20 cellular contexts compared by ENCODE assay signal in the genomic region with DNA sequence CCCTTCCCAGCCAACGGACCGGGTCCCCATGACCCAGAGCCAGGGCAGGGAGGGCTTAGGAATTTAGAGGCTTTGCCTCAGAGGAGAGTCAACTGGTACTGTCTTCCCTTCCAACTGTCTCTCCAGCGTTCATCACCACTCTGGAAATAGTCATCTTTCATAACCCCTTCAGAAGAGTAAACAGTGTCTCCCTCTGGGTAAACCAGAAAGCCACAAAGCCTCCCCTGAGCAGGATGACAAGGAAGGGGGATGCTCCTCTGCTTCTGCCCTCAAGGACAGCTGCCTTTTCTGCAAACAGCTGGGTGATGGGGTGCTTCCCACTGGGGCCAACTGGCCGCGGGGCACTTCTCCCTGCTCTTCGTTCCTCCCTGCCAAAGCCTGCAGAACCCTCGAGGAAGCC.
DNase-seq lines count a peak whose midpoint lies in the region; FAIRE-seq and TF ChIP-seq lines count a peak whose summit lies in the region.
"Had no signal": no experiment of that assay in that cellular context is flagged by ENCODE, and none has a peak within 500 bp of the region (broad histone marks: within the 10 kb centered on the region; RNA-seq: fewer than 3 reads in every experiment).

No MANE protein-coding gene starts in this region.

- no peaks in the 10 kb centered on the region for H3K36me3 ChIP-seq in H1 (ENCODE audit: control insufficient read depth in 2 of 4, insufficient read depth in 4 of 4, low read length in 3 of 4)
- H3K36me3 ChIP-seq: pancreas, upper lobe of right lung had no signal

- POLR2A ChIA-PET in H1 (lab: Charles Lee; ENCODE audit: partially characterized antibody): interaction anchor here (1.0 to 1.2 kb wide), 2 partner anchors 8 to 10 kb away, joined by 3 read pairs; no protein-coding TSS in a partner anchor

- H3K79me2 ChIP-seq in H1 (ENCODE audit: control insufficient read depth in 1 of 2, insufficient read depth in 2 of 2, low read length in 2 of 2): peaks cover 0 to 26% of the 10 kb centered on the region in 2 experiments; a peak in 3 of 4 replicates

- H3K4me2 ChIP-seq in H1 (ENCODE audit: insufficient read depth in 1 of 2, low read depth in 2 of 2, low read length in 2 of 2): no peak overlapping the region

- no peak overlapping the region for H3K27ac ChIP-seq in H1 (ENCODE audit: low read depth, low read length)
- H3K27ac ChIP-seq in substantia nigra (ENCODE audit: low read depth, low read length, poor library complexity, severe bottlenecking): peak overlapping the region; percentile 49
- H3K27ac ChIP-seq: 22Rv1, pancreas, upper lobe of right lung had no signal

- peaks cover 7% of the 10 kb centered on the region; the same call in 1 of the 2 replicates for H3K79me1 ChIP-seq in H1 (ENCODE audit: low read depth, low read length)

- 0 out of 2 replicates have a peak, but pooled peaks cover 2% of the 10 kb centered on the region for H3K23me2 ChIP-seq in H1 (ENCODE audit: low read depth, low read length)

- no peak overlapping the region for H4K8ac ChIP-seq in H1 (ENCODE audit: extremely low read depth, insufficient read depth, low read length)

- FAIRE-seq in H1 (lab: Jason Lieb, UNC): no peak
- FAIRE-seq: bronchial epithelial cell, H54, kidney, pancreas, TTC549 had no signal

- no peak for TF ChIP-seq POLR2A in H1 (IDR thresholded peaks at IDR 0.05; ENCODE audit: control extremely low read depth in 1 of 2, low read depth in 2 of 2, low read length in 2 of 2)

- no peak overlapping the region for H2BK120ac ChIP-seq in H1 (replicated peaks; ENCODE audit: low read depth, low read length)

- H2AK5ac ChIP-seq in H1 (ENCODE audit: low read depth, low read length): no peak overlapping the region

- no peak for TF ChIP-seq RAD21 in H1 (IDR thresholded peaks at IDR 0.05 in 1 of 2, conservative IDR thresholded peaks at IDR 0.05 in 1 of 2; ENCODE audit: low read depth in 2 of 2, low read length in 2 of 2)

- peaks cover 4 to 17% (median 8%) of the 10 kb centered on the region in 4 experiments; a peak in 6 of 7 replicates for H3K4me1 ChIP-seq in H1 (replicated peaks in 1 of 4; ENCODE audit: control insufficient read depth in 3 of 4, insufficient read depth in 4 of 4, low read length in 3 of 4)

- no peak for TF ChIP-seq EP300 in H1 (IDR thresholded peaks at IDR 0.05; ENCODE audit: borderline replicate concordance in 1 of 2, low read depth in 2 of 2, low read length in 2 of 2)

- DNase-seq in DMS53 (lab: John Stamatoyannopoulos, UW) (peak; percentile 15), DMS53 treated with DMSO at 0.1 percent for 48 hours (lab: John Stamatoyannopoulos, UW; ENCODE audit: unreplicated experiment) (no peak), NCI-H2029 treated with DMSO at 0.1 percent for 48 hours (lab: John Stamatoyannopoulos, UW) (peak; percentile 63), H1 (ENCODE audit: low read depth in 1 of 2, low spot score in 2 of 2) (no peak), substantia nigra (lab: John Stamatoyannopoulos, UW) (no peak), middle frontal gyrus (ENCODE audit: extremely low spot score, low spot score) (no peak), SK-N-DZ (ENCODE audit: low spot score) (no peak), RKO (ENCODE audit: low spot score) (no peak)
- DNase-seq: activated CD4-positive, alpha-beta memory T cell treated with anti-CD3 and anti-CD28 coated beads, Interleukin-2, amount 10 ng/mL, durations not matched to agents 7 days and 5 days; CD4-positive, CD25-positive, alpha-beta regulatory T cell; effector CD8-positive, alpha-beta T cell; kidney; naive thymus-derived CD8-positive, alpha-beta T cell; pancreas; stimulated activated CD4-positive, alpha-beta T cell treated with anti-CD3 and anti-CD28 coated beads, Interleukin-4, amount 100 ng/mL, for 1 hour; upper lobe of right lung had no signal

- peaks cover 0 to 2% of the 10 kb centered on the region in 2 experiments for H4K20me1 ChIP-seq in H1 (replicated peaks in 1 of 2; ENCODE audit: control insufficient read depth in 1 of 2, insufficient read depth in 2 of 2, low read length in 2 of 2)

- H2BK15ac ChIP-seq in H1 (ENCODE audit: low read length): no peak overlapping the region; the same call in 1 of the 2 replicates

- H2AFZ ChIP-seq in H1 (ENCODE audit: low read length): no peak overlapping the region

- CTCF ChIA-PET in H1 (lab: Charles Lee; ENCODE audit: partially characterized antibody): interaction anchor here (0.6 to 1.4 kb wide), 4 partner anchors 11 to 95 kb away, joined by 3 to 7 read pairs (median 4); no protein-coding TSS in a partner anchor

- no peak overlapping the region for H3K4me3 ChIP-seq in H1 (ENCODE audit: extremely low read depth in 1 of 4, insufficient read depth in 2 of 4, low read depth in 3 of 4, low read length in 4 of 4)
- H3K4me3 ChIP-seq: pancreas, upper lobe of right lung had no signal

- H3K4ac ChIP-seq in H1 (replicated peaks; ENCODE audit: insufficient read length, low read depth, low read length): no peak overlapping the region

- no peak overlapping the region for H3K23ac ChIP-seq in H1 (ENCODE audit: insufficient read length)

- H2BK12ac ChIP-seq in H1 (ENCODE audit: low read depth, low read length): no peak overlapping the region

- H3K18ac ChIP-seq in H1 (ENCODE audit: extremely low read depth, low read length): 0 out of 2 replicates have a peak overlapping the region, but pooled peaks have one; percentile 27

- TF ChIP-seq CTCF in H1 (IDR thresholded peaks at IDR 0.05; ENCODE audit: control extremely low read depth in 1 of 3, insufficient read depth in 1 of 3, low read depth in 1 of 3, low read length in 3 of 3): no peak

- no peaks in the 10 kb centered on the region for H3K27me3 ChIP-seq in H1 (replicated peaks in 1 of 4; ENCODE audit: control insufficient read depth in 3 of 4, extremely low read depth in 1 of 4, insufficient read depth in 3 of 4, low read length in 3 of 4)
- H3K27me3 ChIP-seq: pancreas, upper lobe of right lung had no signal

- WGBS in H1 (ENCODE audit: extremely low coverage in 1 of 2, insufficient coverage in 1 of 2, insufficient read length in 1 of 2, insufficient replicate concordance in 2 of 2, low coverage in 1 of 2, low lambda C conversion rate in 2 of 2, missing lambda C conversion rate in 1 of 2), 2 experiments: 89% methylated on average over 7 of the region's 7 CpGs; no CpG with 5 or more reads in 1 of the 2 experiments

- H4K5ac ChIP-seq in H1 (ENCODE audit: insufficient read length, low read depth, low read length): no peak overlapping the region

- H2BK20ac ChIP-seq in H1 (ENCODE audit: low read length): no peak overlapping the region

- H3K14ac ChIP-seq in H1 (ENCODE audit: insufficient read length): no peak overlapping the region

- H3K56ac ChIP-seq in H1 (replicated peaks; ENCODE audit: insufficient read length, low read depth, low read length): no peak overlapping the region

- H3K9ac ChIP-seq in H1 (replicated peaks in 1 of 4; ENCODE audit: extremely low read depth in 1 of 4, low read depth in 3 of 4, low read length in 3 of 4): no peak overlapping the region

- no peak overlapping the region for H4K91ac ChIP-seq in H1 (replicated peaks; ENCODE audit: insufficient read length, low read length)

- no peak overlapping the region for H2BK5ac ChIP-seq in H1 (ENCODE audit: low read depth, low read length)

- no peaks in the 10 kb centered on the region for H3K9me3 ChIP-seq in H1 (ENCODE audit: insufficient read depth in 2 of 2, low read depth in 1 of 2, low read length in 1 of 2)
- H3K9me3 ChIP-seq: pancreas, upper lobe of right lung had no signal

Comparison
In these comparisons a context has a peak if more than half of its experiments do, and no peak if none do; other contexts are left out.
1. DNase-seq: peak in DMS53 (single experiment) and NCI-H2029 treated with DMSO at 0.1 percent for 48 hours (single experiment); none in DMS53 treated with DMSO at 0.1 percent for 48 hours (single experiment), H1 (0 of 2), substantia nigra (0 of 49), middle frontal gyrus (single experiment), SK-N-DZ (single experiment) and RKO (single experiment).